ENCODE assay signal across 29 cellular contexts in the genomic region with DNA sequence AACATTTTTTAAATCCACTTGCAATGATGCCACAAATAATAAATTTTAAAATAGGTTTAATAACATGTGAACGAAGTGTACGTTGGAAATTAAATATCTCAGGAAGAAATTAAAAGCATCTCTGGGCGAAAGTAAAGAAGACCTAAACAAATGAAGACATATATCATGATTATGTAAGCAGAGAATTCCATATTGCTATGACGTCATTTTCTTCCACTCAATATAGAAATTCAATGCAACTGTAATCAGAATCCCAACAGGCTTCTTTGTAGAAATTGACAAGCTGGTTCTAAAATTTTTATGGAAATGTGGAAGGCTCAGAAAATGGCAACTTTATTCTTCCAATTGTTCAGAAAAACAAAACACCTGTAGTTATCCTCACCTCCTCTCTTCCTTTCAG. TPM values are rescaled to one million over a fixed set of nuclear protein-coding genes. Genes with fewer than 3 reads are reported as not detected.
"Had no signal": no experiment of that assay in that cellular context is flagged by ENCODE, and none has a peak within 500 bp of the region (broad histone marks: within the 10 kb centered on the region; RNA-seq: fewer than 3 reads in every experiment).

No MANE protein-coding gene starts in this region.

- H3K9me3 Mint-ChIP-seq: stimulated activated effector memory CD8-positive, alpha-beta T cell treated with anti-CD3 and anti-CD28 coated beads, Interleukin-12 subunit alpha, Interleukin-12 subunit beta, amount 100 ng/mL, for 72 hours had no signal

- ATAC-seq: stimulated activated effector memory CD8-positive, alpha-beta T cell treated with anti-CD3 and anti-CD28 coated beads, Interleukin-12 subunit alpha, Interleukin-12 subunit beta, amount 100 ng/mL, for 72 hours; stimulated activated memory B cell treated with anti-CD40 and anti-IgM and Interleukin-4, amounts not matched to agents 10 μg/mL and 1 μg/mL and 100 μg/mL, for 72 hours; stimulated activated naive B cell treated with anti-CD40 and anti-IgM and Interleukin-4, amounts not matched to agents 10 μg/mL and 1 μg/mL and 100 μg/mL, for 72 hours; stimulated activated naive CD8-positive, alpha-beta T cell treated with anti-CD3 and anti-CD28 coated beads, Interleukin-15, Interleukin-2, amounts not matched to agents 100 U/mL and 50 U/mL, for 24 hours; upper lobe of right lung had no signal

- FAIRE-seq: urothelium cell line had no signal

- H3K27me3 ChIP-seq: testis, thyroid gland, upper lobe of left lung, upper lobe of right lung, uterus, vagina had no signal

- H3K9me3 ChIP-seq: stomach, suprapubic skin, testis, thoracic aorta, thyroid gland, tibial artery, transverse colon, upper lobe of right lung, uterus, vagina had no signal

- H3K27ac Mint-ChIP-seq: stimulated activated effector memory CD8-positive, alpha-beta T cell treated with anti-CD3 and anti-CD28 coated beads, Interleukin-12 subunit alpha, Interleukin-12 subunit beta, amount 100 ng/mL, for 72 hours; stimulated activated memory B cell treated with anti-CD40 and anti-IgM and Interleukin-4, amounts not matched to agents 10 μg/mL and 1 μg/mL and 100 μg/mL, for 72 hours; stimulated activated naive B cell treated with anti-CD40 and anti-IgM and Interleukin-4, amounts not matched to agents 10 μg/mL and 1 μg/mL and 100 μg/mL, for 72 hours; stimulated activated naive CD8-positive, alpha-beta T cell treated with anti-CD3 and anti-CD28 coated beads, Interleukin-15, Interleukin-2, amounts not matched to agents 100 ng/mL and 50 ng/mL, for 24 hours; type B pancreatic cell had no signal

- H3K4me1 ChIP-seq: stomach, suprapubic skin, testis, thyroid gland, tibial artery, tibial nerve, transverse colon, upper lobe of left lung, upper lobe of right lung, uterus, vagina had no signal

- H3K4me3 Mint-ChIP-seq: stimulated activated effector memory CD8-positive, alpha-beta T cell treated with anti-CD3 and anti-CD28 coated beads, Interleukin-12 subunit alpha, Interleukin-12 subunit beta, amount 100 ng/mL, for 72 hours; stimulated activated memory B cell treated with anti-CD40 and anti-IgM and Interleukin-4, amounts not matched to agents 10 μg/mL and 1 μg/mL and 100 μg/mL, for 72 hours; stimulated activated naive B cell treated with anti-CD40 and anti-IgM and Interleukin-4, amounts not matched to agents 10 μg/mL and 1 μg/mL and 100 μg/mL, for 72 hours; stimulated activated naive CD8-positive, alpha-beta T cell treated with anti-CD3 and anti-CD28 coated beads, Interleukin-15, Interleukin-2, amounts not matched to agents 100 ng/mL and 50 ng/mL, for 24 hours; type B pancreatic cell had no signal

- H3K27ac ChIP-seq: stomach, suprapubic skin, testis, thoracic aorta, thyroid gland, tibial artery, tibial nerve, transverse colon, upper lobe of left lung, upper lobe of right lung, uterus, vagina had no signal

- DNase-seq: stimulated activated CD4-positive, alpha-beta T cell treated with anti-CD3 and anti-CD28 coated beads, Interleukin-2, amount 100 ng/mL, for 48 hours; stimulated activated CD4-positive, alpha-beta T cell treated with anti-CD3 and anti-CD28 coated beads, Interleukin-4, amount 100 ng/mL, for 1 hour; stimulated activated CD4-positive, alpha-beta T cell treated with anti-CD3 and anti-CD28 coated beads, Interleukin-4, amount 100 ng/mL, for 24 hours; stimulated activated CD4-positive, alpha-beta T cell treated with anti-CD3 and anti-CD28 coated beads, Interleukin-4, amount 100 ng/mL, for 4 hours; stimulated activated CD8-positive, alpha-beta memory T cell treated with anti-CD3 and anti-CD28 coated beads, Interleukin-4, amount 100 ng/mL, for 48 hours; stimulated activated naive B cell treated with anti-CD40 and anti-IgM and Interleukin-4, amounts not matched to agents 10 μg/mL and 1 μg/mL and 100 μg/mL, for 72 hours; stimulated activated naive CD4-positive, alpha-beta T cell; stimulated activated naive CD4-positive, alpha-beta T cell treated with Interleukin-2 at 50 U/mL for 16 hours; stimulated activated naive CD8-positive, alpha-beta T cell treated with anti-CD3 and anti-CD28 coated beads, Interleukin-15, Interleukin-2, amounts not matched to agents 100 U/mL and 50 U/mL, for 24 hours; substantia nigra; thyroid gland; transverse colon; trophoblast cell; upper lobe of left lung had no signal

- H3K4me1 Mint-ChIP-seq: stimulated activated effector memory CD8-positive, alpha-beta T cell treated with anti-CD3 and anti-CD28 coated beads, Interleukin-12 subunit alpha, Interleukin-12 subunit beta, amount 100 ng/mL, for 72 hours; stimulated activated memory B cell treated with anti-CD40 and anti-IgM and Interleukin-4, amounts not matched to agents 10 μg/mL and 1 μg/mL and 100 μg/mL, for 72 hours; stimulated activated naive B cell treated with anti-CD40 and anti-IgM and Interleukin-4, amounts not matched to agents 10 μg/mL and 1 μg/mL and 100 μg/mL, for 72 hours had no signal

- H3K4me3 ChIP-seq: stomach, suprapubic skin, testis, thoracic aorta, thyroid gland, tibial artery, tibial nerve, transverse colon, upper lobe of left lung, upper lobe of right lung, uterus, vagina had no signal

- H3K36me3 ChIP-seq: stomach, suprapubic skin, thoracic aorta, thyroid gland, tibial artery, tibial nerve, transverse colon, upper lobe of left lung, upper lobe of right lung, uterus, vagina had no signal

RNA-seq across cellular contexts. Expression of gene RBFOX3, which starts 33.8 kb away (rescaled TPM):
- total RNA-seq: subcutaneous adipose tissue, suprapubic skin, thoracic aorta, thyroid gland, tibial nerve, upper lobe of right lung had no signal
